In the genomic region with DNA sequence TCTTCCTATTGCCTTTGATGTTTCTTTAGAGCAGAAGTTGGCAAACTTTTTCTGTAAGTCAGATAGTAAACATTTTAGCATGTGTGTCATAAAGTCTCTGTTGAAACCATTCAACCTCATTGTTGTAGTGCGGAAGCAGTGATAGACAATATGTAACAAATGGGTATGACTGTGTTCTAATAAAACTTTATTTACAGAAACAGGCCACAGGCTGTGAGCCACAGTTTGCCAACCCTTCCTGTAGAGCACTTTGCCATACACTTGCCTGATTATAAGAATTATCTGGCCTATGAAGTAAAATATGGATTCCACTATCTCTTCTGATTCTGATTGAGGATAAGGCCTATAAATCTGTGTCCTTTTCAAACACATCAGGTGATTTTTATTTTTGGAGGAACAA, we compare ENCODE assay signal across 20 cellular contexts.
"Had no signal": no experiment of that assay in that cellular context is flagged by ENCODE, and none has a peak within 500 bp of the region (broad histone marks: within the 10 kb centered on the region; RNA-seq: fewer than 3 reads in every experiment).

No MANE protein-coding gene starts in this region.

- FAIRE-seq: frontal cortex, islet of Langerhans, keratinocyte had no signal

- H3K4me1 ChIP-seq: colonic mucosa, esophagus muscularis mucosa, foreskin keratinocyte, gastroesophageal sphincter, heart left ventricle, left lung, lower lobe of right lung had no signal

- H3K79me2 ChIP-seq: hepatocyte had no signal

- H3K27me3 ChIP-seq: colonic mucosa, esophagus muscularis mucosa, foreskin keratinocyte, gastroesophageal sphincter, heart left ventricle, hepatocyte, left lung had no signal

- H3K27ac ChIP-seq: colonic mucosa, esophagus muscularis mucosa, foreskin keratinocyte, gastroesophageal sphincter, heart left ventricle, hepatocyte, left lung, lower lobe of right lung had no signal

- ATAC-seq: effector memory CD8-positive, alpha-beta T cell; foreskin keratinocyte; gastroesophageal sphincter; heart left ventricle; left cardiac atrium; left lung; left ventricle myocardium superior; lower lobe of right lung; mucosa of descending colon had no signal

- H3K4me2 ChIP-seq: hepatocyte had no signal

- H3K36me3 ChIP-seq: colonic mucosa, esophagus muscularis mucosa, gastroesophageal sphincter, heart left ventricle, left lung, lower lobe of right lung had no signal

- DNase-seq: colonic mucosa; cortex of kidney; effector CD8-positive, alpha-beta T cell; effector memory CD8-positive, alpha-beta T cell; endodermal cell; foreskin keratinocyte; heart left ventricle; hypothalamus; left cardiac atrium; left lung; left ventricle myocardium superior; lower lobe of right lung; mesenchymal stem cell; mucosa of descending colon had no signal

- H2AFZ ChIP-seq: hepatocyte had no signal

- H3K9me3 ChIP-seq: colonic mucosa, esophagus muscularis mucosa, gastroesophageal sphincter, heart left ventricle, left lung, lower lobe of right lung, mucosa of descending colon had no signal

- H3K4me3 ChIP-seq: colonic mucosa, esophagus muscularis mucosa, gastroesophageal sphincter, heart left ventricle, hepatocyte, left lung, lower lobe of right lung, mucosa of descending colon had no signal
